Comparison of ENCODE assay signal across 8 cellular contexts in genomic region chr2:189673661-189674373, GRCh38. TPM values are rescaled to one million over a fixed set of nuclear protein-coding genes. Genes with fewer than 3 reads are reported as not detected.
DNase-seq lines count a peak whose midpoint lies in the region; ATAC-seq, FAIRE-seq and TF ChIP-seq lines count a peak whose summit lies in the region.

No MANE protein-coding gene starts in this region.

- peak; percentile 35 for ATAC-seq in effector memory CD8-positive, alpha-beta T cell (replicated peaks)
- no peak for ATAC-seq in natural killer cell treated with Interleukin-12 subunit alpha and Interleukin-12 subunit beta and Interleukin-15 and Interleukin-18, amount 100 ng/mL, for 72 hours
- no peak for ATAC-seq in left colon

- peak overlapping the region; percentile 88 to 90 for H3K4me3 Mint-ChIP-seq in effector memory CD8-positive, alpha-beta T cell
- peak overlapping the region; percentile 68 for H3K4me3 Mint-ChIP-seq in natural killer cell treated with Interleukin-12 subunit alpha and Interleukin-12 subunit beta and Interleukin-15 and Interleukin-18, amount 100 ng/mL, for 72 hours

- DNase-seq in GM12891 (ENCODE audit: insufficient read length, low spot score): no peak
- DNase-seq in NCI-H2227 treated with DMSO at 0.1 percent for 48 hours (lab: John Stamatoyannopoulos, UW): peak; percentile 77
- DNase-seq in effector memory CD8-positive, alpha-beta T cell: no peak
- DNase-seq in natural killer cell treated with Interleukin-12 subunit alpha and Interleukin-12 subunit beta and Interleukin-15 and Interleukin-18, amount 100 ng/mL, for 72 hours (ENCODE audit: low spot score): no peak
- no peak for DNase-seq in left colon
- no peak for DNase-seq in central memory CD4-positive, alpha-beta T cell
- no peak for DNase-seq in NCI-H69 (lab: John Stamatoyannopoulos, UW)
- DNase-seq in NCI-H1092 (lab: John Stamatoyannopoulos, UW): no peak

- H3K27me3 Mint-ChIP-seq in effector memory CD8-positive, alpha-beta T cell: no peaks in the 10 kb centered on the region
- H3K27me3 Mint-ChIP-seq in natural killer cell treated with Interleukin-12 subunit alpha and Interleukin-12 subunit beta and Interleukin-15 and Interleukin-18, amount 100 ng/mL, for 72 hours: no peaks in the 10 kb centered on the region

- H3K9me3 Mint-ChIP-seq in effector memory CD8-positive, alpha-beta T cell: peaks cover 0 to 2% of the 10 kb centered on the region in 2 donors
- no peaks in the 10 kb centered on the region for H3K9me3 Mint-ChIP-seq in natural killer cell treated with Interleukin-12 subunit alpha and Interleukin-12 subunit beta and Interleukin-15 and Interleukin-18, amount 100 ng/mL, for 72 hours

- intact Hi-C loops in left colon (cut with DNase I, micrococcal nuclease): loop anchor here in 1 of 2 donors (5.0 kb wide), 1 partner anchor 108 kb away; the partner anchor contains the start of genes ORMDL1 and PMS1

- peaks cover 22 to 39% of the 10 kb centered on the region in 2 donors for H3K4me1 Mint-ChIP-seq in effector memory CD8-positive, alpha-beta T cell (ENCODE audit: low read depth in 2 of 2)
- H3K4me1 Mint-ChIP-seq in natural killer cell treated with Interleukin-12 subunit alpha and Interleukin-12 subunit beta and Interleukin-15 and Interleukin-18, amount 100 ng/mL, for 72 hours (ENCODE audit: low read depth in 2 of 2): peaks cover 12 to 21% of the 10 kb centered on the region in 2 donors

- H3K36me3 Mint-ChIP-seq in effector memory CD8-positive, alpha-beta T cell (ENCODE audit: insufficient read depth): peaks cover 24% of the 10 kb centered on the region
- H3K36me3 Mint-ChIP-seq in natural killer cell treated with Interleukin-12 subunit alpha and Interleukin-12 subunit beta and Interleukin-15 and Interleukin-18, amount 100 ng/mL, for 72 hours: peaks cover 25% of the 10 kb centered on the region

- TF ChIP-seq POLR2A in GM12891 (IDR thresholded peaks at IDR 0.05; ENCODE audit: low read depth, low read length): no peak

- peak overlapping the region; percentile 95 to 99 for H3K27ac Mint-ChIP-seq in effector memory CD8-positive, alpha-beta T cell
- H3K27ac Mint-ChIP-seq in natural killer cell treated with Interleukin-12 subunit alpha and Interleukin-12 subunit beta and Interleukin-15 and Interleukin-18, amount 100 ng/mL, for 72 hours: peak overlapping the region; percentile 91 to 93

- peak; percentile 33 for FAIRE-seq in GM12891 (lab: Jason Lieb, UNC)

TF ChIP-seq in GM12891, 5 proteins besides CTCF, POLR2A, EP300 and RAD21:
- TF ChIP-seq POU2F2 (IDR thresholded peaks at IDR 0.05; ENCODE audit: low read depth, low read length) (no peak), SPI1 (IDR thresholded peaks at IDR 0.05; ENCODE audit: low read depth, low read length) (0 out of 2 replicates have a peak, but pooled peaks have one; percentile 6), TAF1 (IDR thresholded peaks at IDR 0.05; ENCODE audit: low read depth, low read length) (no peak)

RNA-seq across cellular contexts. Expression of gene ANKAR, which starts 0.7 kb away (rescaled TPM):
- 0.96 TPM for polyA plus RNA-seq in GM12891 (2012; ENCODE audit: low read depth, missing spikeins)
- total RNA-seq in natural killer cell treated with Interleukin-12 subunit alpha and Interleukin-12 subunit beta and Interleukin-15 and Interleukin-18, amount 100 ng/mL, for 72 hours: 1 to 10 TPM; 4.4 to 7.7 TPM
- total RNA-seq in left colon: 10 to 100 TPM in 1 of 2 donors, 1 to 10 TPM in 1; 7.6 to 10.6 TPM

RNA-seq across cellular contexts. Expression of gene ASNSD1, which starts 12.6 kb away (rescaled TPM):
- polyA plus RNA-seq in GM12891 (2012; ENCODE audit: low read depth, missing spikeins): 34.6 TPM
- total RNA-seq in natural killer cell treated with Interleukin-12 subunit alpha and Interleukin-12 subunit beta and Interleukin-15 and Interleukin-18, amount 100 ng/mL, for 72 hours: 10 to 100 TPM; 36.1 to 51.9 TPM
- 10 to 100 TPM; 18.5 to 19.2 TPM for total RNA-seq in left colon
